ENCODE assay signal across 10 cellular contexts in genomic region chr3:43659250-43659880, GRCh38.
"Had no signal": no experiment of that assay in that cellular context is flagged by ENCODE, and none has a peak within 500 bp of the region (broad histone marks: within the 10 kb centered on the region; RNA-seq: fewer than 3 reads in every experiment).

No MANE protein-coding gene starts in this region.

- ATAC-seq: sciatic nerve; stimulated activated naive CD8-positive, alpha-beta T cell treated with anti-CD3 and anti-CD28 coated beads, Interleukin-15, Interleukin-2, amounts not matched to agents 100 U/mL and 50 U/mL, for 24 hours had no signal

- H3K9me3 Mint-ChIP-seq: central memory CD8-positive, alpha-beta T cell had no signal

- H3K4me1 Mint-ChIP-seq: activated naive CD8-positive, alpha-beta T cell treated with anti-CD3 and anti-CD28 coated beads for 36 hours; central memory CD8-positive, alpha-beta T cell had no signal

- H3K4me3 Mint-ChIP-seq: activated naive CD8-positive, alpha-beta T cell treated with anti-CD3 and anti-CD28 coated beads for 36 hours; activated T-helper 1 cell treated with anti-CD3 and anti-CD28 coated beads, Interleukin-12 subunit alpha, Interleukin-12 subunit beta, Interleukin-2, Interleukin-4 antibody, amounts not matched to agents 30 ng/mL and 10 ng/mL and 1 ng/mL, durations not matched to agents 14 hours and 24 hours and 36 hours; central memory CD8-positive, alpha-beta T cell; nephron progenitor cell had no signal

- H3K36me3 ChIP-seq: brain microvascular endothelial cell had no signal

- DNase-seq: activated naive CD8-positive, alpha-beta T cell treated with anti-CD3 and anti-CD28 coated beads for 36 hours; brain microvascular endothelial cell; effector memory CD4-positive, alpha-beta T cell; foreskin melanocyte; nephron progenitor cell; stimulated activated naive CD8-positive, alpha-beta T cell treated with anti-CD3 and anti-CD28 coated beads, Interleukin-15, Interleukin-2, amounts not matched to agents 100 U/mL and 50 U/mL, for 24 hours; trophoblast cell had no signal

- H3K27ac ChIP-seq: brain microvascular endothelial cell had no signal

- H3K27me3 ChIP-seq: brain microvascular endothelial cell had no signal

- H3K27ac Mint-ChIP-seq: activated naive CD8-positive, alpha-beta T cell treated with anti-CD3 and anti-CD28 coated beads for 36 hours; activated T-helper 1 cell treated with anti-CD3 and anti-CD28 coated beads, Interleukin-12 subunit alpha, Interleukin-12 subunit beta, Interleukin-2, Interleukin-4 antibody, amounts not matched to agents 30 ng/mL and 10 ng/mL and 1 ng/mL, durations not matched to agents 14 hours and 24 hours and 36 hours; nephron progenitor cell had no signal
